In the genomic region with DNA sequence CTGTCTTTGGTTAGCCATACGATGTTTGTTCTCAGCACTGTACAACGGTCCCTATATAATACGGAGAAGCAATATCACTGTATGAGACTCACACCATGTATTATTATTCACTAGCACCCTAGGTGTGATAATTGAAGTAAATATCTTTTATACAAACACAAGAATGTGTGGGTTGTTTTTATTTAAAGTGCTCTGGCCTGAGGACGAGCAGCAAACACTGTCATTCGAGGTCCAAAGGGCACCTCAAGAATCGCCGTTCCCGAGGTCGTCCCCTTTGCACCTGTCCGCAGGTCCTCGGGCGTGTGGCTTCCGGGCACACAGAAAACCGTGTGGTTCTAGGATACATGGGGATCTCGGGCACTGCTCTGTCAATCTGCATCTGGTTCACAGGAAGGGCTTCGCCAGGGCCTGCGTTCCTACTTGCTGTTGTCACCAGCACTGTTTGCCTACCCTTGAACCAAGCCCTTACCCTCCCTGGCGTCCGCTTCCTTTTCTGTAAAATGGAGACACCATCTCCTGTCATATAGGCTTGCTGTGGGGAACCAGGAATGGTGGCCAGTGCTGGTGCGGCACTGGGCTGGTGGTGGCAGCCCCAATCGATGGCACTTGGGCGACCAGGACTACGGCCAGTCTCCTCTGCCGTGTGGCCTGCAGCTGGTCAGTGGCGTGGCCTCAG, we compare ENCODE assay signal across 1 cellular context.
A peak's percentile ranks its signal among the peaks of the same experiment; 100 is the strongest.
TF ChIP-seq lines count a peak whose summit lies in the region.

No MANE protein-coding gene starts in this region.

TF ChIP-seq in HepG2, 621 proteins besides CTCF, POLR2A, EP300 and RAD21 (continued from another document and continues in another):
- TF ChIP-seq, protein P1, sequence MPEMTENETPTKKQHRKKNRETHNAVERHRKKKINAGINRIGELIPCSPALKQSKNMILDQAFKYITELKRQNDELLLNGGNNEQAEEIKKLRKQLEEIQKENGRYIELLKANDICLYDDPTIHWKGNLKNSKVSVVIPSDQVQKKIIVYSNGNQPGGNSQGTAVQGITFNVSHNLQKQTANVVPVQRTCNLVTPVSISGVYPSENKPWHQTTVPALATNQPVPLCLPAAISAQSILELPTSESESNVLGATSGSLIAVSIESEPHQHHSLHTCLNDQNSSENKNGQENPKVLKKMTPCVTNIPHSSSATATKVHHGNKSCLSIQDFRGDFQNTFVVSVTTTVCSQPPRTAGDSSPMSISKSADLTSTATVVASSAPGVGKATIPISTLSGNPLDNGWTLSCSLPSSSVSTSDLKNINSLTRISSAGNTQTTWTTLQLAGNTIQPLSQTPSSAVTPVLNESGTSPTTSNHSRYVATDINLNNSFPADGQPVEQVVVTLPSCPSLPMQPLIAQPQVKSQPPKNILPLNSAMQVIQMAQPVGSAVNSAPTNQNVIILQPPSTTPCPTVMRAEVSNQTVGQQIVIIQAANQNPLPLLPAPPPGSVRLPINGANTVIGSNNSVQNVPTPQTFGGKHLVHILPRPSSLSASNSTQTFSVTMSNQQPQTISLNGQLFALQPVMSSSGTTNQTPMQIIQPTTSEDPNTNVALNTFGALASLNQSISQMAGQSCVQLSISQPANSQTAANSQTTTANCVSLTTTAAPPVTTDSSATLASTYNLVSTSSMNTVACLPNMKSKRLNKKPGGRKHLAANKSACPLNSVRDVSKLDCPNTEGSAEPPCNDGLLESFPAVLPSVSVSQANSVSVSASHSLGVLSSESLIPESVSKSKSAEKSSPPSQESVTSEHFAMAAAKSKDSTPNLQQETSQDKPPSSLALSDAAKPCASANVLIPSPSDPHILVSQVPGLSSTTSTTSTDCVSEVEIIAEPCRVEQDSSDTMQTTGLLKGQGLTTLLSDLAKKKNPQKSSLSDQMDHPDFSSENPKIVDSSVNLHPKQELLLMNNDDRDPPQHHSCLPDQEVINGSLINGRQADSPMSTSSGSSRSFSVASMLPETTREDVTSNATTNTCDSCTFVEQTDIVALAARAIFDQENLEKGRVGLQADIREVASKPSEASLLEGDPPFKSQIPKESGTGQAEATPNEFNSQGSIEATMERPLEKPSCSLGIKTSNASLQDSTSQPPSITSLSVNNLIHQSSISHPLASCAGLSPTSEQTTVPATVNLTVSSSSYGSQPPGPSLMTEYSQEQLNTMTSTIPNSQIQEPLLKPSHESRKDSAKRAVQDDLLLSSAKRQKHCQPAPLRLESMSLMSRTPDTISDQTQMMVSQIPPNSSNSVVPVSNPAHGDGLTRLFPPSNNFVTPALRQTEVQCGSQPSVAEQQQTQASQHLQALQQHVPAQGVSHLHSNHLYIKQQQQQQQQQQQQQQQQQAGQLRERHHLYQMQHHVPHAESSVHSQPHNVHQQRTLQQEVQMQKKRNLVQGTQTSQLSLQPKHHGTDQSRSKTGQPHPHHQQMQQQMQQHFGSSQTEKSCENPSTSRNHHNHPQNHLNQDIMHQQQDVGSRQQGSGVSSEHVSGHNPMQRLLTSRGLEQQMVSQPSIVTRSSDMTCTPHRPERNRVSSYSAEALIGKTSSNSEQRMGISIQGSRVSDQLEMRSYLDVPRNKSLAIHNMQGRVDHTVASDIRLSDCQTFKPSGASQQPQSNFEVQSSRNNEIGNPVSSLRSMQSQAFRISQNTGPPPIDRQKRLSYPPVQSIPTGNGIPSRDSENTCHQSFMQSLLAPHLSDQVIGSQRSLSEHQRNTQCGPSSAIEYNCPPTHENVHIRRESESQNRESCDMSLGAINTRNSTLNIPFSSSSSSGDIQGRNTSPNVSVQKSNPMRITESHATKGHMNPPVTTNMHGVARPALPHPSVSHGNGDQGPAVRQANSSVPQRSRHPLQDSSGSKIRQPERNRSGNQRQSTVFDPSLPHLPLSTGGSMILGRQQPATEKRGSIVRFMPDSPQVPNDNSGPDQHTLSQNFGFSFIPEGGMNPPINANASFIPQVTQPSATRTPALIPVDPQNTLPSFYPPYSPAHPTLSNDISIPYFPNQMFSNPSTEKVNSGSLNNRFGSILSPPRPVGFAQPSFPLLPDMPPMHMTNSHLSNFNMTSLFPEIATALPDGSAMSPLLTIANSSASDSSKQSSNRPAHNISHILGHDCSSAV (CRISPR knock-in tag; IDR thresholded peaks at IDR 0.05; ENCODE audit: borderline replicate concordance): no peak
- TF ChIP-seq ZNF367 (CRISPR knock-in tag; IDR thresholded peaks at IDR 0.05; ENCODE audit: borderline replicate concordance) (no peak), SATB2 (CRISPR knock-in tag; IDR thresholded peaks at IDR 0.05) (no peak), DMAP1 (CRISPR knock-in tag; IDR thresholded peaks at IDR 0.05) (peak; percentile 82), FOXC1 (CRISPR knock-in tag; IDR thresholded peaks at IDR 0.05; ENCODE audit: borderline replicate concordance) (peak; percentile 79; the same call in 1 of the 2 replicates), ZFAT (CRISPR knock-in tag; conservative IDR thresholded peaks at IDR 0.05) (no peak), TBL1XR1 (IDR thresholded peaks at IDR 0.05; ENCODE audit: borderline replicate concordance, low read length, partially characterized antibody) (no peak), NR2C2 (CRISPR knock-in tag; IDR thresholded peaks at IDR 0.05; ENCODE audit: borderline replicate concordance) (peak; percentile 99), ZFP36L1 (CRISPR knock-in tag; IDR thresholded peaks at IDR 0.05) (no peak; the same call in 1 of the 2 replicates), ZNF10 (CRISPR knock-in tag; IDR thresholded peaks at IDR 0.05; ENCODE audit: borderline replicate concordance, low read depth) (no peak), ZNF337 (CRISPR knock-in tag; IDR thresholded peaks at IDR 0.05; ENCODE audit: borderline replicate concordance, low read depth) (no peak), ZNF256 (CRISPR knock-in tag; conservative IDR thresholded peaks at IDR 0.05) (0 out of 2 replicates have a peak, but pooled peaks have one; percentile 77), ZNF605 (CRISPR knock-in tag; IDR thresholded peaks at IDR 0.05) (peak; percentile 89), JARID2 (CRISPR knock-in tag; IDR thresholded peaks at IDR 0.05; ENCODE audit: insufficient replicate concordance) (peak; percentile 57), PHF20 (CRISPR knock-in tag; IDR thresholded peaks at IDR 0.05) (peak; percentile 76), USF2 (IDR thresholded peaks at IDR 0.05; ENCODE audit: low read depth, low read length) (no peak), USF2 (CRISPR knock-in tag; IDR thresholded peaks at IDR 0.05; ENCODE audit: borderline replicate concordance) (no peak), ZNF143 (CRISPR knock-in tag; IDR thresholded peaks at IDR 0.05) (peak; percentile 67; the same call in 1 of the 2 replicates)
- TF ChIP-seq, protein P2, sequence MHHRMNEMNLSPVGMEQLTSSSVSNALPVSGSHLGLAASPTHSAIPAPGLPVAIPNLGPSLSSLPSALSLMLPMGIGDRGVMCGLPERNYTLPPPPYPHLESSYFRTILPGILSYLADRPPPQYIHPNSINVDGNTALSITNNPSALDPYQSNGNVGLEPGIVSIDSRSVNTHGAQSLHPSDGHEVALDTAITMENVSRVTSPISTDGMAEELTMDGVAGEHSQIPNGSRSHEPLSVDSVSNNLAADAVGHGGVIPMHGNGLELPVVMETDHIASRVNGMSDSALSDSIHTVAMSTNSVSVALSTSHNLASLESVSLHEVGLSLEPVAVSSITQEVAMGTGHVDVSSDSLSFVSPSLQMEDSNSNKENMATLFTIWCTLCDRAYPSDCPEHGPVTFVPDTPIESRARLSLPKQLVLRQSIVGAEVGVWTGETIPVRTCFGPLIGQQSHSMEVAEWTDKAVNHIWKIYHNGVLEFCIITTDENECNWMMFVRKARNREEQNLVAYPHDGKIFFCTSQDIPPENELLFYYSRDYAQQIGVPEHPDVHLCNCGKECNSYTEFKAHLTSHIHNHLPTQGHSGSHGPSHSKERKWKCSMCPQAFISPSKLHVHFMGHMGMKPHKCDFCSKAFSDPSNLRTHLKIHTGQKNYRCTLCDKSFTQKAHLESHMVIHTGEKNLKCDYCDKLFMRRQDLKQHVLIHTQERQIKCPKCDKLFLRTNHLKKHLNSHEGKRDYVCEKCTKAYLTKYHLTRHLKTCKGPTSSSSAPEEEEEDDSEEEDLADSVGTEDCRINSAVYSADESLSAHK (CRISPR knock-in tag; IDR thresholded peaks at IDR 0.05; ENCODE audit: borderline replicate concordance): no peak
- TF ChIP-seq, protein P3, sequence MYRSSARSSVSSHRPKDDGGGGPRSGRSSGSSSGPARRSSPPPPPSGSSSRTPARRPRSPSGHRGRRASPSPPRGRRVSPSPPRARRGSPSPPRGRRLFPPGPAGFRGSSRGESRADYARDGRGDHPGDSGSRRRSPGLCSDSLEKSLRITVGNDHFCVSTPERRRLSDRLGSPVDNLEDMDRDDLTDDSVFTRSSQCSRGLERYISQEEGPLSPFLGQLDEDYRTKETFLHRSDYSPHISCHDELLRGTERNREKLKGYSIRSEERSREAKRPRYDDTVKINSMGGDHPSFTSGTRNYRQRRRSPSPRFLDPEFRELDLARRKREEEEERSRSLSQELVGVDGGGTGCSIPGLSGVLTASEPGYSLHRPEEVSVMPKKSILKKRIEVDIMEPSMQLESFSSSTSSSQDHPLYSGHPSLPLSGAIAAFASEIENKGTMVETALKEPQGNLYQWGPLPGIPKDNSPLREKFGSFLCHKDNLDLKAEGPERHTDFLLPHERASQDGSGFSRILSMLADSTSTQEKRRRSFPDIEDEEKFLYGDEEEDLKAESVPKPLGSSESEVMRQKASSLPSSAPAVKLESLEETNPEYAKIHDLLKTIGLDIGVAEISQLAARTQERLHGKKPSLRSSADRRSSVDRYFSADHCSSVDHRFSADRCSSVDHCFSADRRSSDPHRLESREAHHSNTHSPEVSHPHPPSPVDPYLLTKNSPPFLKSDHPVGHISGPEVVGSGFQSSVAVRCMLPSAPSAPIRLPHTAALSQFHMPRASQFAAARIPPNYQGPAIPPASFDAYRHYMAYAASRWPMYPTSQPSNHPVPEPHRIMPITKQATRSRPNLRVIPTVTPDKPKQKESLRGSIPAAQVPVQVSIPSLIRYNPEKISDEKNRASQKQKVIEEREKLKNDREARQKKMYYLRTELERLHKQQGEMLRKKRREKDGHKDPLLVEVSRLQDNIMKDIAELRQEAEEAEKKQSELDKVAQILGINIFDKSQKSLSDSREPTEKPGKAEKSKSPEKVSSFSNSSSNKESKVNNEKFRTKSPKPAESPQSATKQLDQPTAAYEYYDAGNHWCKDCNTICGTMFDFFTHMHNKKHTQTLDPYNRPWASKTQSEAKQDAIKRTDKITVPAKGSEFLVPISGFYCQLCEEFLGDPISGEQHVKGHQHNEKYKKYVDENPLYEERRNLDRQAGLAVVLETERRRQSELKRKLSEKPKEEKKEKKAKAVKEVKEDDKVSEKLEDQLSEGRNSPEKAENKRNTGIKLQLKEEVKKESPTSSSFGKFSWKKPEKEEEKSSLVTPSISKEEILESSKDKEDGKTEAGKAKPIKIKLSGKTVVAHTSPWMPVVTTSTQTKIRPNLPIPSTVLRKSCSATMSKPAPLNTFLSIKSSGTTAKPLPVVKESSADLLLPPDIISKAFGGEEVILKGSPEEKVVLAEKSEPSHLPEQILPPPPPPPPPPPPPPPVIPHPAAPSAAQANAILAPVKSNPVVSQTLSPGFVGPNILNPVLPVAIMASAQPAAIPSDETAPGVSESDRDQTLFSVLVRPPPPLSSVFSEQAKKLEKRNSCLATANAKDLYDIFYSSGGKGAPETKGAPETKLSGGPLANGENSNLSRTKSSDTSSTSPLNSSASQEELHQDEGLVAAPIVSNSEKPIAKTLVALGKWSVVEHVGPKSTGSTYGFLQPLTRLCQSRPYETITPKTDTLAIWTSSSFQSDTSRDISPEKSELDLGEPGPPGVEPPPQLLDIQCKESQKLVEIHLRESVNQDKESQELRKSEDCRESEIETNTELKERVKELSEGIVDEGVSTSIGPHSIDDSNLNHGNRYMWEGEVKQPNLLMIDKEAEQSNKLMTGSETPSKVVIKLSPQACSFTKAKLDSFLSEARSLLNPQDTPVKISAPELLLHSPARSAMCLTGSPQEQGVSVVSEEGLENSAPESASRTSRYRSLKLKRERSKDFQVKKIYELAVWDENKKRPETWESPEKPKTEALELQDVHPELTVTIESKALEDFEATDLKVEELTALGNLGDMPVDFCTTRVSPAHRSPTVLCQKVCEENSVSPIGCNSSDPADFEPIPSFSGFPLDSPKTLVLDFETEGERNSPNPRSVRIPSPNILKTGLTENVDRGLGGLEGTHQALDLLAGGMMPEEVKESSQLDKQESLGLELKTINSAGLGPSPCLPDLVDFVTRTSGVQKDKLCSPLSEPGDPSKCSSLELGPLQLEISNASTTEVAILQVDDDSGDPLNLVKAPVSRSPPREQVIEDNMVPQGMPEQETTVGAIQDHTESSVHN (CRISPR knock-in tag; IDR thresholded peaks at IDR 0.05): 0 out of 2 replicates have a peak, but pooled peaks have one; percentile 74
- TF ChIP-seq, protein P4, sequence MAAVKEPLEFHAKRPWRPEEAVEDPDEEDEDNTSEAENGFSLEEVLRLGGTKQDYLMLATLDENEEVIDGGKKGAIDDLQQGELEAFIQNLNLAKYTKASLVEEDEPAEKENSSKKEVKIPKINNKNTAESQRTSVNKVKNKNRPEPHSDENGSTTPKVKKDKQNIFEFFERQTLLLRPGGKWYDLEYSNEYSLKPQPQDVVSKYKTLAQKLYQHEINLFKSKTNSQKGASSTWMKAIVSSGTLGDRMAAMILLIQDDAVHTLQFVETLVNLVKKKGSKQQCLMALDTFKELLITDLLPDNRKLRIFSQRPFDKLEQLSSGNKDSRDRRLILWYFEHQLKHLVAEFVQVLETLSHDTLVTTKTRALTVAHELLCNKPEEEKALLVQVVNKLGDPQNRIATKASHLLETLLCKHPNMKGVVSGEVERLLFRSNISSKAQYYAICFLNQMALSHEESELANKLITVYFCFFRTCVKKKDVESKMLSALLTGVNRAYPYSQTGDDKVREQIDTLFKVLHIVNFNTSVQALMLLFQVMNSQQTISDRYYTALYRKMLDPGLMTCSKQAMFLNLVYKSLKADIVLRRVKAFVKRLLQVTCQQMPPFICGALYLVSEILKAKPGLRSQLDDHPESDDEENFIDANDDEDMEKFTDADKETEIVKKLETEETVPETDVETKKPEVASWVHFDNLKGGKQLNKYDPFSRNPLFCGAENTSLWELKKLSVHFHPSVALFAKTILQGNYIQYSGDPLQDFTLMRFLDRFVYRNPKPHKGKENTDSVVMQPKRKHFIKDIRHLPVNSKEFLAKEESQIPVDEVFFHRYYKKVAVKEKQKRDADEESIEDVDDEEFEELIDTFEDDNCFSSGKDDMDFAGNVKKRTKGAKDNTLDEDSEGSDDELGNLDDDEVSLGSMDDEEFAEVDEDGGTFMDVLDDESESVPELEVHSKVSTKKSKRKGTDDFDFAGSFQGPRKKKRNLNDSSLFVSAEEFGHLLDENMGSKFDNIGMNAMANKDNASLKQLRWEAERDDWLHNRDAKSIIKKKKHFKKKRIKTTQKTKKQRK (IDR thresholded peaks at IDR 0.05; ENCODE audit: low read length): no peak
